In the genomic region with DNA sequence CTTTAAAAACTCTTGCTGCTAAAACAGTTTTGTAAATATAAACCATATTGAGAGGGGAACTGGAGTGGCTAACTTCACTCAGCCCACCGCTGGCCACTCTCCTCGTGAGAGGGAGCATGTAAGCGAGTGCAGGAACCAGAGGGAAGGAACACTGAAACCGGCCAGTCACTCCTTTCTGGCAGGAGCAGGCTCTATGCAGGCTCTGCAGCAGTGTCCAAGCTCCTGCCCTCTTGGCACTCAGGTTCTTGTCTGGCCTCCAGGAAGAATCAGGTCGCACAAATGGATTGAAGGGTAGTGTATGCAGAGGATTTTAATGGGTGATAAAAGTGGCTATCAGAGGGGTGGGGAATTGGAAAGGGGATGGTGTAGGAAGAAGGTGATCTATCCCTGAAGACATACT, we compare ENCODE assay signal across 27 cellular contexts.
"Had no signal": no experiment of that assay in that cellular context is flagged by ENCODE, and none has a peak within 500 bp of the region (broad histone marks: within the 10 kb centered on the region; RNA-seq: fewer than 3 reads in every experiment).

No MANE protein-coding gene starts in this region.

- H3K9me3 Mint-ChIP-seq: activated CD4-positive, alpha-beta memory T cell treated with anti-CD3 and anti-CD28 coated beads for 36 hours; activated CD4-positive, alpha-beta T cell treated with anti-CD3 and anti-CD28 coated beads, Interleukin-2, amount 10 ng/mL, durations not matched to agents 24 days and 14 days; activated naive CD4-positive, alpha-beta T cell treated with anti-CD3 and anti-CD28 coated beads, Interleukin-2, amount 10 ng/mL, durations not matched to agents 7 days and 5 days; activated naive CD4-positive, alpha-beta T cell treated with anti-CD3 and anti-CD28 coated beads, Interleukin-2, amount 50 U/mL, for 72 hours; activated naive CD8-positive, alpha-beta T cell treated with anti-CD3 and anti-CD28 coated beads, Interleukin-2, amount 10 ng/mL, durations not matched to agents 7 days and 5 days; activated T-helper 1 cell treated with anti-CD3 and anti-CD28 coated beads, Interleukin-12 subunit alpha, Interleukin-12 subunit beta, Interleukin-2, Interleukin-4 antibody, amounts not matched to agents 30 ng/mL and 10 ng/mL and 1 ng/mL, durations not matched to agents 14 hours and 24 hours and 36 hours; activated T-helper 2 cell treated with anti-CD3 and anti-CD28 coated beads, Interferon-gamma antibody, Interleukin-2, Interleukin-4, amounts not matched to agents 10 μg/mL and 5 μg/mL and 100 μg/mL, durations not matched to agents 14 hours and 24 hours and 36 hours; dendritic cell treated with granulocyte-macrophage colony-stimulating factor and Interleukin-4, amounts not matched to agents 40 ng/mL and 50 ng/mL, for 4 days; endodermal cell had no signal

- H3K36me3 Mint-ChIP-seq: activated CD4-positive, alpha-beta memory T cell treated with anti-CD3 and anti-CD28 coated beads for 36 hours; activated CD8-positive, alpha-beta memory T cell treated with anti-CD3 and anti-CD28 coated beads, Interleukin-2, amount 10 ng/mL, durations not matched to agents 7 days and 5 days; activated naive CD4-positive, alpha-beta T cell treated with anti-CD3 and anti-CD28 coated beads, Interleukin-2, amount 10 ng/mL, durations not matched to agents 7 days and 5 days; activated naive CD4-positive, alpha-beta T cell treated with anti-CD3 and anti-CD28 coated beads, Interleukin-2, amount 50 U/mL, for 72 hours; activated naive CD8-positive, alpha-beta T cell treated with anti-CD3 and anti-CD28 coated beads, Interleukin-2, amount 10 ng/mL, durations not matched to agents 7 days and 5 days; brain had no signal

- H3K27me3 ChIP-seq: ascending aorta, dorsolateral prefrontal cortex had no signal

- H3K27me3 Mint-ChIP-seq: activated CD4-positive, alpha-beta memory T cell treated with anti-CD3 and anti-CD28 coated beads for 36 hours; activated CD4-positive, alpha-beta T cell treated with anti-CD3 and anti-CD28 coated beads, Interleukin-2, amount 10 ng/mL, durations not matched to agents 24 days and 14 days; activated CD8-positive, alpha-beta memory T cell treated with anti-CD3 and anti-CD28 coated beads, Interleukin-2, amount 10 ng/mL, durations not matched to agents 7 days and 5 days; activated naive CD4-positive, alpha-beta T cell treated with anti-CD3 and anti-CD28 coated beads, Interleukin-2, amount 10 ng/mL, durations not matched to agents 7 days and 5 days; activated naive CD8-positive, alpha-beta T cell treated with anti-CD3 and anti-CD28 coated beads, Interleukin-2, amount 10 ng/mL, durations not matched to agents 7 days and 5 days; central memory CD8-positive, alpha-beta T cell; dendritic cell treated with granulocyte-macrophage colony-stimulating factor and Interleukin-4, amounts not matched to agents 40 ng/mL and 50 ng/mL, for 4 days had no signal

- H3K4me3 ChIP-seq: ascending aorta, coronary artery, dorsolateral prefrontal cortex had no signal

- H3K4me1 Mint-ChIP-seq: activated CD4-positive, alpha-beta T cell treated with anti-CD3 and anti-CD28 coated beads for 36 hours; activated CD4-positive, alpha-beta T cell treated with anti-CD3 and anti-CD28 coated beads, Interleukin-2, amount 10 ng/mL, durations not matched to agents 24 days and 14 days; activated CD8-positive, alpha-beta memory T cell treated with anti-CD3 and anti-CD28 coated beads, Interleukin-2, amount 10 ng/mL, durations not matched to agents 7 days and 5 days; activated naive CD4-positive, alpha-beta T cell treated with anti-CD3 and anti-CD28 coated beads, Interleukin-2, amount 10 ng/mL, durations not matched to agents 7 days and 5 days; central memory CD8-positive, alpha-beta T cell had no signal

- H3K27ac Mint-ChIP-seq: activated CD4-positive, alpha-beta memory T cell treated with anti-CD3 and anti-CD28 coated beads for 36 hours; activated CD4-positive, alpha-beta T cell treated with anti-CD3 and anti-CD28 coated beads for 36 hours; activated CD4-positive, alpha-beta T cell treated with anti-CD3 and anti-CD28 coated beads, Interleukin-2, amount 10 ng/mL, durations not matched to agents 24 days and 14 days; activated CD8-positive, alpha-beta memory T cell treated with anti-CD3 and anti-CD28 coated beads, Interleukin-2, amount 10 ng/mL, durations not matched to agents 7 days and 5 days; activated CD8-positive, alpha-beta T cell treated with anti-CD3 and anti-CD28 coated beads, Interleukin-2, amount 10 ng/mL, durations not matched to agents 7 days and 5 days; activated naive CD4-positive, alpha-beta T cell treated with anti-CD3 and anti-CD28 coated beads, Interleukin-2, amount 10 ng/mL, durations not matched to agents 7 days and 5 days; activated naive CD4-positive, alpha-beta T cell treated with anti-CD3 and anti-CD28 coated beads, Interleukin-2, amount 50 U/mL, for 72 hours; activated naive CD8-positive, alpha-beta T cell treated with anti-CD3 and anti-CD28 coated beads, Interleukin-2, amount 10 ng/mL, durations not matched to agents 7 days and 5 days; activated T-helper 1 cell treated with anti-CD3 and anti-CD28 coated beads, Interleukin-12 subunit alpha, Interleukin-12 subunit beta, Interleukin-2, Interleukin-4 antibody, amounts not matched to agents 30 ng/mL and 10 ng/mL and 1 ng/mL, durations not matched to agents 14 hours and 24 hours and 36 hours; activated T-helper 2 cell treated with anti-CD3 and anti-CD28 coated beads, Interferon-gamma antibody, Interleukin-2, Interleukin-4, amounts not matched to agents 10 μg/mL and 5 μg/mL and 100 μg/mL, durations not matched to agents 14 hours and 24 hours and 36 hours; brain; dendritic cell treated with granulocyte-macrophage colony-stimulating factor and Interleukin-4, amounts not matched to agents 40 ng/mL and 50 ng/mL, for 4 days; endodermal cell had no signal

- ATAC-seq: activated CD4-positive, alpha-beta T cell treated with anti-CD3 and anti-CD28 coated beads for 36 hours; activated CD8-positive, alpha-beta memory T cell treated with anti-CD3 and anti-CD28 coated beads, Interleukin-2, amount 10 ng/mL, durations not matched to agents 7 days and 5 days; activated CD8-positive, alpha-beta T cell treated with anti-CD3 and anti-CD28 coated beads, Interleukin-2, amount 10 ng/mL, durations not matched to agents 7 days and 5 days; activated naive CD4-positive, alpha-beta T cell treated with anti-CD3 and anti-CD28 coated beads, Interleukin-2, amount 50 U/mL, for 72 hours; esophagus mucosa had no signal

- DNase-seq: activated CD4-positive, alpha-beta memory T cell treated with anti-CD3 and anti-CD28 coated beads for 36 hours; activated CD4-positive, alpha-beta T cell treated with anti-CD3 and anti-CD28 coated beads for 36 hours; activated CD4-positive, alpha-beta T cell treated with anti-CD3 and anti-CD28 coated beads, Interleukin-2, amount 10 ng/mL, durations not matched to agents 24 days and 14 days; activated CD4-positive, CD25-positive, alpha-beta regulatory T cell; activated CD4-positive, CD25-positive, alpha-beta regulatory T cell treated with anti-CD3 and anti-CD28 coated beads, Interleukin-2, amount 50 U/mL, for 72 hours; activated CD8-positive, alpha-beta memory T cell treated with anti-CD3 and anti-CD28 coated beads, Interleukin-2, amount 10 ng/mL, durations not matched to agents 7 days and 5 days; activated CD8-positive, alpha-beta memory T cell treated with anti-CD3 and anti-CD28 coated beads, Interleukin-2, amount 50 U/mL, for 4 hours; activated CD8-positive, alpha-beta T cell treated with anti-CD3 and anti-CD28 coated beads, Interleukin-2, amount 10 ng/mL, durations not matched to agents 7 days and 5 days; activated effector memory CD4-positive, alpha-beta T cell treated with anti-CD3 and anti-CD28 coated beads, Interleukin-2, amount 50 U/mL, for 16 hours; activated naive CD4-positive, alpha-beta T cell treated with anti-CD3 and anti-CD28 coated beads, Interleukin-2, amount 10 ng/mL, durations not matched to agents 7 days and 5 days; activated naive CD8-positive, alpha-beta T cell treated with anti-CD3 and anti-CD28 coated beads, Interleukin-2, amount 10 ng/mL, durations not matched to agents 7 days and 5 days; activated T-cell treated with anti-CD3 and anti-CD28 coated beads, Interleukin-2, amount 50 U/mL, for 1 hour; activated T-cell treated with anti-CD3 and anti-CD28 coated beads, Interleukin-2, amount 50 U/mL, for 48 hours; effector memory CD4-positive, alpha-beta T cell; endodermal cell; head of caudate nucleus; T-helper 2 cell had no signal

- H3K27ac ChIP-seq: ascending aorta, coronary artery, dorsolateral prefrontal cortex had no signal

- H3K36me3 ChIP-seq: ascending aorta had no signal

- H3K4me1 ChIP-seq: ascending aorta had no signal

- H3K9me3 ChIP-seq: ascending aorta had no signal

- H3K4me3 Mint-ChIP-seq: activated CD4-positive, alpha-beta memory T cell treated with anti-CD3 and anti-CD28 coated beads for 36 hours; activated CD4-positive, alpha-beta T cell treated with anti-CD3 and anti-CD28 coated beads for 36 hours; activated CD4-positive, alpha-beta T cell treated with anti-CD3 and anti-CD28 coated beads, Interleukin-2, amount 10 ng/mL, durations not matched to agents 24 days and 14 days; activated CD8-positive, alpha-beta memory T cell treated with anti-CD3 and anti-CD28 coated beads, Interleukin-2, amount 10 ng/mL, durations not matched to agents 7 days and 5 days; activated CD8-positive, alpha-beta T cell treated with anti-CD3 and anti-CD28 coated beads, Interleukin-2, amount 10 ng/mL, durations not matched to agents 7 days and 5 days; activated naive CD4-positive, alpha-beta T cell treated with anti-CD3 and anti-CD28 coated beads, Interleukin-2, amount 10 ng/mL, durations not matched to agents 7 days and 5 days; activated naive CD8-positive, alpha-beta T cell treated with anti-CD3 and anti-CD28 coated beads, Interleukin-2, amount 10 ng/mL, durations not matched to agents 7 days and 5 days; activated T-helper 1 cell treated with anti-CD3 and anti-CD28 coated beads, Interleukin-12 subunit alpha, Interleukin-12 subunit beta, Interleukin-2, Interleukin-4 antibody, amounts not matched to agents 30 ng/mL and 10 ng/mL and 1 ng/mL, durations not matched to agents 14 hours and 24 hours and 36 hours; brain; central memory CD8-positive, alpha-beta T cell; dendritic cell treated with granulocyte-macrophage colony-stimulating factor and Interleukin-4, amounts not matched to agents 40 ng/mL and 50 ng/mL, for 4 days; endodermal cell had no signal
